Comparison of ENCODE assay signal across 1 cellular context in the genomic region with DNA sequence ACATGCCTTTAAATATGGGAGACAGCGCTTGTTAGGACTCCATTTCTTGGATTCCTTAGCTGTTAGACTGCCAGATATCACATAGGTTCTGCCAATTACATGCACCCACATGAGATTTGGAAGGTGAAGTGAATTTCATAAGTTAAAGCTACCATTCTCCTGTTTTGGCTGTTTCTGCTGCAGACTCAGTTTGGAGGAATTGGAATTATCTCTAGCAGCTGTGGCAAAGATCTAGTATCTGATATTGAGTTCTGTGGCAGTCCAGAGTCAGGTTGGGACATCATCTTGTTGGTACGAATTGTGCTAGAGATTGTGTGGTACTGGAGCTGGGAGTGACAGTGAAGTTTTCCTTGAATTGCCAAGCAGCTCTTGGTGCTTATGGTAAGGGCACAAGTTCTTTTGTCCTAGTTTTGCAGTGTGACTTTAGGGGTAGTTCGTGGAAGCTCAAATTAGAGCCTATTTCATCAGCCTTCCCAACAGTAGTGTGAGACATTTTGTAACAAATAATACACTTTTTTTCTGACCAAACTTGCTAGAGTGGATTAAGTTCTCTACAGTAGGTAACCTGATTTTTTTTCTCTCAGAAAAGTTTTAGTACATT.
TF ChIP-seq lines count a peak whose summit lies in the region.

No MANE protein-coding gene starts in this region.

TF ChIP-seq in GM23338, 12 proteins besides CTCF, POLR2A, EP300 and RAD21:
- TF ChIP-seq JUNB (IDR thresholded peaks at IDR 0.05; ENCODE audit: unreplicated experiment) (no peak), NANOG (IDR thresholded peaks at IDR 0.05; ENCODE audit: borderline replicate concordance) (no peak), POLR2AphosphoS5 (IDR thresholded peaks at IDR 0.05; ENCODE audit: low read depth) (no peak), STAT1 (IDR thresholded peaks at IDR 0.05; ENCODE audit: unreplicated experiment) (no peak)
- TF ChIP-seq, protein P1, sequence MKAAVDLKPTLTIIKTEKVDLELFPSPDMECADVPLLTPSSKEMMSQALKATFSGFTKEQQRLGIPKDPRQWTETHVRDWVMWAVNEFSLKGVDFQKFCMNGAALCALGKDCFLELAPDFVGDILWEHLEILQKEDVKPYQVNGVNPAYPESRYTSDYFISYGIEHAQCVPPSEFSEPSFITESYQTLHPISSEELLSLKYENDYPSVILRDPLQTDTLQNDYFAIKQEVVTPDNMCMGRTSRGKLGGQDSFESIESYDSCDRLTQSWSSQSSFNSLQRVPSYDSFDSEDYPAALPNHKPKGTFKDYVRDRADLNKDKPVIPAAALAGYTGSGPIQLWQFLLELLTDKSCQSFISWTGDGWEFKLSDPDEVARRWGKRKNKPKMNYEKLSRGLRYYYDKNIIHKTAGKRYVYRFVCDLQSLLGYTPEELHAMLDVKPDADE (IDR thresholded peaks at IDR 0.05), result no peak
TF ChIP-seq in GM23338: peak in this region for 0.
